In the genomic region with DNA sequence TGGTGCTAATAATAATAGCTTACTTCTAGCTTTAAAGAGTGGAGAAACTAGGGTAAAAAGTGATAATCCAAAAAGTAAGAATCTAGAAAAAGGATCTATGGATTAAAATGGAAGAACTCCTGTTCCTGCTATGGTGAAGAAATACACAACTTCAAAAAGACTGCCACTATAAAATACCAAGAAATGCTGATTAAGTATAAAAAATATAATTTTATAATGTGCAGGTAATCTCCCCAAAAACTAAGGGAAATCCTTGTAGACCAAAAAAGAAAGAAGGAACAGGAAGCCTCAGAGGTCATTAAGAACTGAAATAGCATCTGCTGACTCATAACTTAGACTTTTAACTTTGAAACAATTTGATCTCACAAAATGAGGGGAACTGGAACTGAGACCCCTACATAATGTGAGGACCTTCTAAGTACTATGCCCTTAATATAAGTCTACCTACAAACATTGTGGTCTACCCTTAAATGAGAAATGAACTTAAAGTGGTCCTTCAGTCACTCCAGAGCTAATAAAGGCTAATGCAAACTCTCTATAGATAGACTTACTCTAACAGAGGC, we compare ENCODE assay signal across 15 cellular contexts. TPM values are rescaled to one million over a fixed set of nuclear protein-coding genes. Genes with fewer than 3 reads are reported as not detected.
DNase-seq lines count a peak whose midpoint lies in the region; ATAC-seq and TF ChIP-seq lines count a peak whose summit lies in the region.
"Had no signal": no experiment of that assay in that cellular context is flagged by ENCODE, and none has a peak within 500 bp of the region (broad histone marks: within the 10 kb centered on the region; RNA-seq: fewer than 3 reads in every experiment).

No MANE protein-coding gene starts in this region.

- no peaks in the 10 kb centered on the region for H3K9me3 ChIP-seq in MM.1S (replicated peaks; ENCODE audit: insufficient read depth, low read length)
- no peaks in the 10 kb centered on the region for H3K9me3 ChIP-seq in esophagus muscularis mucosa
- H3K9me3 ChIP-seq: left lung, tibial artery had no signal

- H3K36me3 ChIP-seq in MM.1S (replicated peaks; ENCODE audit: insufficient read depth, low read length) (no peaks in the 10 kb centered on the region), esophagus muscularis mucosa (peaks cover 0 to 14% (median 0%) of the 10 kb centered on the region in 4 donors)
- H3K36me3 ChIP-seq: left lung, tibial artery had no signal

- no peak for TF ChIP-seq POLR2A in esophagus muscularis mucosa (IDR thresholded peaks at IDR 0.05; ENCODE audit: low read depth)

- peak overlapping the region; percentile 43 for H3K4me2 ChIP-seq in MM.1S (ENCODE audit: low read depth, low read length)

- H3K27ac ChIP-seq in MM.1S (ENCODE audit: low read length): peak overlapping the region; percentile 51; the same call in 1 of the 2 replicates
- H3K27ac ChIP-seq in esophagus muscularis mucosa (replicated peaks in 1 of 4): no peak overlapping the region
- H3K27ac ChIP-seq: left lung, tibial artery had no signal

- no peak overlapping the region for H3K9ac ChIP-seq in MM.1S (ENCODE audit: low read length)

- H3K4me3 ChIP-seq in GM12864 (ENCODE audit: low read depth, low read length) (no peak overlapping the region), MM.1S (ENCODE audit: low read length) (no peak overlapping the region), esophagus muscularis mucosa (no peak overlapping the region)
- H3K4me3 ChIP-seq: left lung, tibial artery had no signal

- no peaks in the 10 kb centered on the region for H3F3A ChIP-seq in MM.1S (ENCODE audit: insufficient read depth, low read length)

- ATAC-seq in GM19351 (IDR thresholded peaks at IDR 0.05; ENCODE audit: unreplicated experiment): peak; percentile 75
- ATAC-seq in HG02852 (IDR thresholded peaks at IDR 0.05; ENCODE audit: unreplicated experiment): peak; percentile 80
- ATAC-seq: HepG2, left lung had no signal

- intact Hi-C loops in esophagus muscularis mucosa (cut with DNase I): no loop called here

- DNase-seq in GM12864 (ENCODE audit: low read depth) (peak; percentile 31), MM.1S (no peak), NCI-H1930 (lab: John Stamatoyannopoulos, UW) (no peak), esophagus muscularis mucosa (ENCODE audit: extremely low spot score) (no peak), NCI-H345 treated with DMSO at 0.1 percent for 48 hours (lab: John Stamatoyannopoulos, UW; ENCODE audit: unreplicated experiment) (no peak)
- no peak for DNase-seq in stimulated activated CD8-positive, alpha-beta memory T cell treated with anti-CD3 and anti-CD28 coated beads, Interleukin-4, amount 100 ng/mL, for 48 hours
- DNase-seq: caudate nucleus; CD4-positive, alpha-beta T cell; left lung; NCI-H524; T1000; tibial artery had no signal

- H3K27me3 ChIP-seq in MM.1S (replicated peaks; ENCODE audit: insufficient read depth, low read length): no peaks in the 10 kb centered on the region
- H3K27me3 ChIP-seq in esophagus muscularis mucosa: no peaks in the 10 kb centered on the region
- H3K27me3 ChIP-seq: left lung, tibial artery had no signal

- no peaks in the 10 kb centered on the region for H3K9me2 ChIP-seq in MM.1S (replicated peaks; ENCODE audit: insufficient read depth, low read length)

- TF ChIP-seq CTCF in GM12864 (IDR thresholded peaks at IDR 0.05; ENCODE audit: low read depth, low read length, missing control alignments) (no peak), MM.1S (IDR thresholded peaks at IDR 0.05; ENCODE audit: low read length) (no peak), esophagus muscularis mucosa (IDR thresholded peaks at IDR 0.05) (no peak)

- H4K20me1 ChIP-seq in MM.1S (ENCODE audit: insufficient read depth, low read length): no peaks in the 10 kb centered on the region

- no peaks in the 10 kb centered on the region for H3K79me2 ChIP-seq in MM.1S (ENCODE audit: low read length)

- peaks cover 15% of the 10 kb centered on the region for H3K4me1 ChIP-seq in MM.1S (ENCODE audit: low read length)
- H3K4me1 ChIP-seq in esophagus muscularis mucosa: peaks cover 0 to 7% (median 0%) of the 10 kb centered on the region in 4 donors
- H3K4me1 ChIP-seq: left lung, tibial artery had no signal

- no peak for TF ChIP-seq EP300 in esophagus muscularis mucosa (IDR thresholded peaks at IDR 0.05)

- H2AFZ ChIP-seq in MM.1S (ENCODE audit: low read length): no peak overlapping the region

RNA-seq across cellular contexts. Expression of a gene that starts 50.6 kb away (rescaled TPM):
- total RNA-seq in esophagus muscularis mucosa: 10 to 100 TPM; 40.7 to 95.3 (median 79.7) TPM
- total RNA-seq: CD4-positive, alpha-beta T cell; HepG2 had no signal

RNA-seq across cellular contexts. Expression of a gene that starts 56.1 kb away (rescaled TPM):
- 10 to 100 TPM in 3 of 4 donors, 1 to 10 TPM in 1; 9.6 to 17.0 (median 11.9) TPM for total RNA-seq in esophagus muscularis mucosa
